In genomic region chrX:123064053-123064452, GRCh38 we compare ENCODE assay signal across 9 cellular contexts.
"Had no signal": no experiment of that assay in that cellular context is flagged by ENCODE, and none has a peak within 500 bp of the region (broad histone marks: within the 10 kb centered on the region; RNA-seq: fewer than 3 reads in every experiment).

No MANE protein-coding gene starts in this region.

- H3K4me2 ChIP-seq: GM23338, KMS-11 had no signal

- FAIRE-seq: H1, H54, HTR-8/SVneo had no signal

- ATAC-seq: GM23338 had no signal

- H3K27ac Mint-ChIP-seq: GM23338, H9 had no signal

- H3K9ac ChIP-seq: KMS-11 had no signal

- H3K4me1 Mint-ChIP-seq: GM23338, H9 had no signal

- H3K4me3 Mint-ChIP-seq: GM23338, H9 had no signal

- H3K9me3 Mint-ChIP-seq: GM23338 had no signal

- H3K4me3 ChIP-seq: GM23338 had no signal

- H3K27ac ChIP-seq: KMS-11 had no signal

- H2AFZ ChIP-seq: GM23338 had no signal

- DNase-seq: H9, HCEC 1CT, IMR-90, KBM-7 had no signal
